In the genomic region with DNA sequence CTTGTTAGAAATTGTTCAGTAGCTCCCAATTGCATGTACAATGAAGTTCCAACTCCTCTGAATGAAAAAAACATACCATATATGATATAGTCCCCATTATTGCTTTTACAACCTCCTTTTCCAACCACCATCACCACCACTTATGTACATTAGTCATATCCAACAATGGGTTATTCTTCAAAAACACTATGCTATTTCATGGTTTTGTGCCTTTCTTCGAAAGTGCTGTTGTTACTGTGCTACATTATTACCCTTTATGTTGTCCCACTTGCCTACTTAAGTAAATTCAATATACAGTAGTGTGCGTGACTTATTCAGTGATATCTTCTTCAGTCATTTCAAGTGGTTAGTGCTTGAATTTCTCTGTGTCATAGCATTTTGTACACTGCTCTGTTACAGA, we compare ENCODE assay signal across 1 cellular context.
TF ChIP-seq lines count a peak whose summit lies in the region.

No MANE protein-coding gene starts in this region.

TF ChIP-seq in HepG2, 621 proteins besides CTCF, POLR2A, EP300 and RAD21 (continued from another document):
- TF ChIP-seq, protein P1, sequence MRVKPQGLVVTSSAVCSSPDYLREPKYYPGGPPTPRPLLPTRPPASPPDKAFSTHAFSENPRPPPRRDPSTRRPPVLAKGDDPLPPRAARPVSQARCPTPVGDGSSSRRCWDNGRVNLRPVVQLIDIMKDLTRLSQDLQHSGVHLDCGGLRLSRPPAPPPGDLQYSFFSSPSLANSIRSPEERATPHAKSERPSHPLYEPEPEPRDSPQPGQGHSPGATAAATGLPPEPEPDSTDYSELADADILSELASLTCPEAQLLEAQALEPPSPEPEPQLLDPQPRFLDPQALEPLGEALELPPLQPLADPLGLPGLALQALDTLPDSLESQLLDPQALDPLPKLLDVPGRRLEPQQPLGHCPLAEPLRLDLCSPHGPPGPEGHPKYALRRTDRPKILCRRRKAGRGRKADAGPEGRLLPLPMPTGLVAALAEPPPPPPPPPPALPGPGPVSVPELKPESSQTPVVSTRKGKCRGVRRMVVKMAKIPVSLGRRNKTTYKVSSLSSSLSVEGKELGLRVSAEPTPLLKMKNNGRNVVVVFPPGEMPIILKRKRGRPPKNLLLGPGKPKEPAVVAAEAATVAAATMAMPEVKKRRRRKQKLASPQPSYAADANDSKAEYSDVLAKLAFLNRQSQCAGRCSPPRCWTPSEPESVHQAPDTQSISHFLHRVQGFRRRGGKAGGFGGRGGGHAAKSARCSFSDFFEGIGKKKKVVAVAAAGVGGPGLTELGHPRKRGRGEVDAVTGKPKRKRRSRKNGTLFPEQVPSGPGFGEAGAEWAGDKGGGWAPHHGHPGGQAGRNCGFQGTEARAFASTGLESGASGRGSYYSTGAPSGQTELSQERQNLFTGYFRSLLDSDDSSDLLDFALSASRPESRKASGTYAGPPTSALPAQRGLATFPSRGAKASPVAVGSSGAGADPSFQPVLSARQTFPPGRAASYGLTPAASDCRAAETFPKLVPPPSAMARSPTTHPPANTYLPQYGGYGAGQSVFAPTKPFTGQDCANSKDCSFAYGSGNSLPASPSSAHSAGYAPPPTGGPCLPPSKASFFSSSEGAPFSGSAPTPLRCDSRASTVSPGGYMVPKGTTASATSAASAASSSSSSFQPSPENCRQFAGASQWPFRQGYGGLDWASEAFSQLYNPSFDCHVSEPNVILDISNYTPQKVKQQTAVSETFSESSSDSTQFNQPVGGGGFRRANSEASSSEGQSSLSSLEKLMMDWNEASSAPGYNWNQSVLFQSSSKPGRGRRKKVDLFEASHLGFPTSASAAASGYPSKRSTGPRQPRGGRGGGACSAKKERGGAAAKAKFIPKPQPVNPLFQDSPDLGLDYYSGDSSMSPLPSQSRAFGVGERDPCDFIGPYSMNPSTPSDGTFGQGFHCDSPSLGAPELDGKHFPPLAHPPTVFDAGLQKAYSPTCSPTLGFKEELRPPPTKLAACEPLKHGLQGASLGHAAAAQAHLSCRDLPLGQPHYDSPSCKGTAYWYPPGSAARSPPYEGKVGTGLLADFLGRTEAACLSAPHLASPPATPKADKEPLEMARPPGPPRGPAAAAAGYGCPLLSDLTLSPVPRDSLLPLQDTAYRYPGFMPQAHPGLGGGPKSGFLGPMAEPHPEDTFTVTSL (CRISPR knock-in tag; IDR thresholded peaks at IDR 0.05; ENCODE audit: borderline replicate concordance) = no peak
- TF ChIP-seq, protein P2, sequence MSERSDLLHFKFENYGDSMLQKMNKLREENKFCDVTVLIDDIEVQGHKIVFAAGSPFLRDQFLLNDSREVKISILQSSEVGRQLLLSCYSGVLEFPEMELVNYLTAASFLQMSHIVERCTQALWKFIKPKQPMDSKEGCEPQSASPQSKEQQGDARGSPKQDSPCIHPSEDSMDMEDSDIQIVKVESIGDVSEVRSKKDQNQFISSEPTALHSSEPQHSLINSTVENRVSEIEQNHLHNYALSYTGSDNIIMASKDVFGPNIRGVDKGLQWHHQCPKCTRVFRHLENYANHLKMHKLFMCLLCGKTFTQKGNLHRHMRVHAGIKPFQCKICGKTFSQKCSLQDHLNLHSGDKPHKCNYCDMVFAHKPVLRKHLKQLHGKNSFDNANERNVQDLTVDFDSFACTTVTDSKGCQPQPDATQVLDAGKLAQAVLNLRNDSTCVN (CRISPR knock-in tag; IDR thresholded peaks at IDR 0.05; ENCODE audit: borderline replicate concordance) = no peak
- TF ChIP-seq ELF1 (CRISPR knock-in tag; IDR thresholded peaks at IDR 0.05) (no peak), NAIF1 (CRISPR knock-in tag; IDR thresholded peaks at IDR 0.05; ENCODE audit: borderline replicate concordance) (no peak), GFI1 (CRISPR knock-in tag; IDR thresholded peaks at IDR 0.05; ENCODE audit: borderline replicate concordance) (no peak), PTBP1 (IDR thresholded peaks at IDR 0.05; ENCODE audit: low read depth, low read length, poor library complexity, severe bottlenecking) (no peak), ZNF782 (CRISPR knock-in tag; IDR thresholded peaks at IDR 0.05; ENCODE audit: borderline replicate concordance) (no peak)
